24 cellular contexts compared by ENCODE assay signal in the genomic region with DNA sequence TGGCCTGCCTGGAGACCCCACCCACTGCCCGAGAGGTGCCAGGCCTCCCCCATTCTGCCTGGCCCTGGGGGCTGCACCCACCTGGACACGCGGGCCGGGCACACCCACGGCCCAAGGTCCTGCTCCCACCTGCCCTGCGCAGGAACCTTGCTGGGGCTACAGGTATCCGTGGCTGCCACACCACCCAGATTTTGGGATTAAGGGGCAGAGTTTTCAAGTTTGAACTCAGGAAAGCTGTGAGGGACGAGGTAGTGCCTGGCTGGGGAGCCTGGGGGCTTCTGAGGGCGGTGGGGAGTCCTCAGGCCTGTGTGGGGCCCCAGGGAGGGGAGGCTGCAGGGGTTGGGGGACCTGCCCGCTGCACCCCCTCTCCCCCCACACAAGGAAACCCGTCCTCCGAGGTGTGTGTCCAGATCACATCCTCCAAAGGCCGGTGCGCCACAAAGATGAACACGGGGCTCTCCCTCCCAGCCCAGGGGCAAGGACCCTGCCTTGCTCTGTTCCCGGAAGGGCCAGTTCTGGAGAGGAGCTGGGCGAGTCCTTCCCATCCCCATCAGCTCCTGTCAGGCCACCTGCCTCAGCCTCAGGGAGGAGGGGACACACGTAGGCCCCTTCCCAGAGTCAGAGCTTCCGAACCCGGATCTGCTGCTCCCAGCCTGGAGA. TPM values are rescaled to one million over a fixed set of nuclear protein-coding genes. Genes with fewer than 3 reads are reported as not detected.
DNase-seq lines count a peak whose midpoint lies in the region; ATAC-seq, FAIRE-seq and TF ChIP-seq lines count a peak whose summit lies in the region.
"Had no signal": no experiment of that assay in that cellular context is flagged by ENCODE, and none has a peak within 500 bp of the region (broad histone marks: within the 10 kb centered on the region; RNA-seq: fewer than 3 reads in every experiment).

No MANE protein-coding gene starts in this region.

- H3K9me3 ChIP-seq in heart left ventricle, result no peaks in the 10 kb centered on the region
- no peaks in the 10 kb centered on the region for H3K9me3 ChIP-seq in kidney (ENCODE audit: control insufficient read depth in 1 of 2, low read length in 2 of 2)
- H3K9me3 ChIP-seq: esophagus muscularis mucosa, gastrocnemius medialis, testis, vagina had no signal

- intact Hi-C loops in heart left ventricle (cut with DNase I) (no loop called here), left cardiac atrium (cut with DNase I) (no loop called here), kidney (cut with DNase I) (no loop called here)

- DNase-seq in heart left ventricle (peak in 3 of 5 donors; percentile 4 to 40 (median 17)), left cardiac atrium (no peak), kidney (peak; percentile 76), frontal cortex (ENCODE audit: low spot score in 2 of 2) (no peak), NCI-H748 (lab: John Stamatoyannopoulos, UW; ENCODE audit: unreplicated experiment) (no peak)
- DNase-seq: cerebellar nuclear complex, gastrocnemius medialis, NCI-H1092, NCI-H1930, PC-3, SIG-M5, testis had no signal

- no peaks in the 10 kb centered on the region for H3K9me3 Mint-ChIP-seq in IgD-negative memory B cell
- H3K9me3 Mint-ChIP-seq in stimulated activated memory B cell treated with anti-CD40 and anti-IgM and Interleukin-4, amounts not matched to agents 10 μg/mL and 1 μg/mL and 100 μg/mL, for 72 hours, result no peaks in the 10 kb centered on the region
- H3K9me3 Mint-ChIP-seq: activated naive CD4-positive, alpha-beta T cell treated with anti-CD3 and anti-CD28 coated beads, Interleukin-2, amount 50 U/mL, for 24 hours; natural killer cell had no signal

- peaks cover 9 to 17% (median 10%) of the 10 kb centered on the region in 3 donors for H3K4me1 Mint-ChIP-seq in IgD-negative memory B cell
- peaks cover 59% of the 10 kb centered on the region for H3K4me1 Mint-ChIP-seq in stimulated activated memory B cell treated with anti-CD40 and anti-IgM and Interleukin-4, amounts not matched to agents 10 μg/mL and 1 μg/mL and 100 μg/mL, for 72 hours

- H3K4me1 ChIP-seq in heart left ventricle, result peaks cover 0 to 9% (median 0%) of the 10 kb centered on the region in 12 donors
- peaks cover 0 to 6% of the 10 kb centered on the region in 2 donors for H3K4me1 ChIP-seq in kidney (ENCODE audit: control insufficient read depth in 1 of 2, insufficient read depth in 1 of 2, low read depth in 1 of 2, low read length in 2 of 2)
- H3K4me1 ChIP-seq: parathyroid adenoma, testis had no signal

- WGBS in heart left ventricle, 4 donors, result 74 to 85% (median 79%) methylated on average over 8 to 20 of the region's 20 CpGs

- H3K36me3 Mint-ChIP-seq in IgD-negative memory B cell, result no peaks in the 10 kb centered on the region
- no peaks in the 10 kb centered on the region for H3K36me3 Mint-ChIP-seq in stimulated activated memory B cell treated with anti-CD40 and anti-IgM and Interleukin-4, amounts not matched to agents 10 μg/mL and 1 μg/mL and 100 μg/mL, for 72 hours
- H3K36me3 Mint-ChIP-seq: activated naive CD4-positive, alpha-beta T cell treated with anti-CD3 and anti-CD28 coated beads, Interleukin-2, amount 50 U/mL, for 24 hours; natural killer cell had no signal

- H3K4me3 ChIP-seq in heart left ventricle (no peak overlapping the region), kidney (ENCODE audit: low read length in 2 of 2) (no peak overlapping the region)
- H3K4me3 ChIP-seq: esophagus muscularis mucosa, gastrocnemius medialis, testis, vagina had no signal

- no peak for TF ChIP-seq POLR2A in heart left ventricle (IDR thresholded peaks at IDR 0.05)

- H3K27me3 ChIP-seq in heart left ventricle, result peaks cover 29 to 91% (median 68%) of the 10 kb centered on the region in 9 donors
- H3K27me3 ChIP-seq: testis, vagina had no signal

- H3K27ac Mint-ChIP-seq in IgD-negative memory B cell, result no peak overlapping the region
- H3K27ac Mint-ChIP-seq in stimulated activated memory B cell treated with anti-CD40 and anti-IgM and Interleukin-4, amounts not matched to agents 10 μg/mL and 1 μg/mL and 100 μg/mL, for 72 hours, result peak overlapping the region; percentile 79
- H3K27ac Mint-ChIP-seq: activated CD4-positive, alpha-beta T cell treated with anti-CD3 and anti-CD28 coated beads for 36 hours; activated naive CD4-positive, alpha-beta T cell treated with anti-CD3 and anti-CD28 coated beads, Interleukin-2, amount 50 U/mL, for 24 hours had no signal

- peak overlapping the region in 3 of 4 donors; percentile 64 to 87 (median 81) for H3K4me3 Mint-ChIP-seq in IgD-negative memory B cell
- H3K4me3 Mint-ChIP-seq in stimulated activated memory B cell treated with anti-CD40 and anti-IgM and Interleukin-4, amounts not matched to agents 10 μg/mL and 1 μg/mL and 100 μg/mL, for 72 hours, result peak overlapping the region; percentile 65
- H3K4me3 Mint-ChIP-seq: activated CD4-positive, alpha-beta T cell treated with anti-CD3 and anti-CD28 coated beads for 36 hours; activated naive CD4-positive, alpha-beta T cell treated with anti-CD3 and anti-CD28 coated beads, Interleukin-2, amount 50 U/mL, for 24 hours; natural killer cell had no signal

- no peak for ATAC-seq in heart left ventricle
- no peak for ATAC-seq in left cardiac atrium
- ATAC-seq in stimulated activated memory B cell treated with anti-CD40 and anti-IgM and Interleukin-4, amounts not matched to agents 10 μg/mL and 1 μg/mL and 100 μg/mL, for 72 hours, result no peak
- no peak for ATAC-seq in GM21526 (IDR thresholded peaks at IDR 0.05; ENCODE audit: low FRiP score, unreplicated experiment)
- ATAC-seq: gastrocnemius medialis, PC-3 had no signal

- no peak overlapping the region for H3K9ac ChIP-seq in kidney (ENCODE audit: low read length in 2 of 2)
- H3K9ac ChIP-seq: parathyroid adenoma had no signal

- no peaks in the 10 kb centered on the region for H3K36me3 ChIP-seq in heart left ventricle
- H3K36me3 ChIP-seq in kidney (ENCODE audit: control insufficient read depth in 1 of 2, insufficient read depth in 2 of 2, low read length in 2 of 2), result no peaks in the 10 kb centered on the region
- H3K36me3 ChIP-seq: esophagus muscularis mucosa, gastrocnemius medialis, vagina had no signal

- peaks cover 8% of the 10 kb centered on the region for H3K27me3 Mint-ChIP-seq in IgD-negative memory B cell
- peaks cover 10% of the 10 kb centered on the region for H3K27me3 Mint-ChIP-seq in stimulated activated memory B cell treated with anti-CD40 and anti-IgM and Interleukin-4, amounts not matched to agents 10 μg/mL and 1 μg/mL and 100 μg/mL, for 72 hours

- H3K27ac ChIP-seq in heart left ventricle (no peak overlapping the region), kidney (ENCODE audit: low read depth in 2 of 2, low read length in 2 of 2) (no peak overlapping the region)
- H3K27ac ChIP-seq: esophagus muscularis mucosa, gastrocnemius medialis, parathyroid adenoma, testis, vagina had no signal

- FAIRE-seq in kidney (lab: Jason Lieb, UNC) (no peak), frontal cortex (lab: Jason Lieb, UNC) (no peak)
- FAIRE-seq: astrocyte had no signal

- TF ChIP-seq CTCF in heart left ventricle (IDR thresholded peaks at IDR 0.05) (no peak), kidney (IDR thresholded peaks at IDR 0.05; ENCODE audit: borderline replicate concordance, extremely low read depth, insufficient read depth) (no peak)

RNA-seq across cellular contexts. Expression of a gene that starts 2.7 kb away (rescaled TPM):
- total RNA-seq in heart left ventricle (under 1 TPM in 5 of 9 donors, not detected in 4; 0.14 to 0.53 (median 0.27) TPM), left cardiac atrium (not detected), kidney (1.5 TPM), frontal cortex (not detected)
- polyA plus RNA-seq in heart left ventricle (under 1 TPM; 0.03 to 0.19 TPM), IgD-negative memory B cell (not detected), kidney (ENCODE audit: insufficient read depth, low read depth, low replicate concordance) (not detected)
- total RNA-seq: activated CD4-positive, alpha-beta T cell treated with anti-CD3 and anti-CD28 coated beads for 36 hours; astrocyte; G401; kidney epithelial cell; vagina had no signal

RNA-seq across cellular contexts. Expression of a gene that starts 35.4 kb away (rescaled TPM):
- total RNA-seq in heart left ventricle, result under 1 TPM in 2 of 9 donors, not detected in 7; 0.77 to 0.93 TPM
- under 1 TPM in 1 of 2 donors, not detected in 1; 0.24 TPM for polyA plus RNA-seq in heart left ventricle
- under 1 TPM in 1 of 2 donors, not detected in 1; 0.44 TPM for total RNA-seq in left cardiac atrium
- 3.5 TPM for polyA plus RNA-seq in IgD-negative memory B cell
- total RNA-seq in kidney, result 8.1 TPM
- polyA plus RNA-seq in kidney (ENCODE audit: insufficient read depth, low read depth, low replicate concordance), result not detected
- not detected for total RNA-seq in frontal cortex
- total RNA-seq: G401, gastrocnemius medialis, testis had no signal

RNA-seq across cellular contexts. Expression of a gene that starts 42.9 kb away (rescaled TPM):
- 10 to 100 TPM in 1 of 9 donors, 1 to 10 TPM in 8; 1.1 to 23.8 (median 2.7) TPM for total RNA-seq in heart left ventricle
- polyA plus RNA-seq in heart left ventricle, result 1 to 10 TPM; 3.2 to 4.0 TPM
- total RNA-seq in left cardiac atrium, result 1 to 10 TPM; 1.2 to 1.6 TPM
- not detected for polyA plus RNA-seq in IgD-negative memory B cell
- total RNA-seq in kidney, result 5.1 TPM
- polyA plus RNA-seq in kidney (ENCODE audit: insufficient read depth, low read depth, low replicate concordance), result 3.3 TPM
- not detected for total RNA-seq in frontal cortex
- total RNA-seq: G401, vagina had no signal

RNA-seq across cellular contexts. Expression of a gene that starts 55.1 kb away (rescaled TPM):
- 1 to 10 TPM; 3.7 to 6.6 (median 4.2) TPM for total RNA-seq in heart left ventricle
- 1 to 10 TPM; 7.1 to 7.2 TPM for polyA plus RNA-seq in heart left ventricle
- total RNA-seq in left cardiac atrium, result 1 to 10 TPM; 5.3 to 6.1 TPM
- polyA plus RNA-seq in IgD-negative memory B cell, result 7.9 TPM
- 14.8 TPM for total RNA-seq in kidney
- polyA plus RNA-seq in kidney (ENCODE audit: insufficient read depth, low read depth, low replicate concordance), result 8.6 TPM
- total RNA-seq in frontal cortex, result 6.1 TPM

Comparison
In these comparisons a context has a peak if more than half of its experiments do, and no peak if none do; other contexts are left out.
1. DNase-seq: peak in heart left ventricle (3 of 5) and kidney (single experiment); none in left cardiac atrium (single experiment), frontal cortex (0 of 2) and NCI-H748 (single experiment).